Comparison of ENCODE assay signal across 28 cellular contexts in the genomic region with DNA sequence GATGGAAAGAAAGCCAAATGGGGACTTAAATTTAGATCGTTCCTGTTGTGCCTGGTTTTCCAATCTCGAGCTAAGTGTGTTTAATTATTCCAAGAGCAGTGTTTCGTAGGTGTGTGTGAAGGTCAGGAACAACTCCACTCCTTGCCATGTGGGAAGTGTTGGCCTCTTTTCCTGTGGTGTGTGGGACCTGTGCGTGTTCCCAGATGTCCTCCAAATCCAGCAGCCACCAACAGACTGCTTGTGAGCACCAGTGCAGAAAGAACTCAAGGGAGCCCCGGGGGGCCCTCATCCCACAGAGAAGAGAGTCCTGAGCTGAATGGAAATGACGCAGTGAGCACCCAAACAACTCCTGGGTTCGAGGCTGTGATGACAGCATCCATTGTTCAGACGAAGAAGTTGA.
"Had no signal": no experiment of that assay in that cellular context is flagged by ENCODE, and none has a peak within 500 bp of the region (broad histone marks: within the 10 kb centered on the region; RNA-seq: fewer than 3 reads in every experiment).

No MANE protein-coding gene starts in this region.

- H3K27me3 ChIP-seq: breast epithelium, MG63, SJSA1 had no signal

- H3K9me3 Mint-ChIP-seq: activated naive CD4-positive, alpha-beta T cell treated with anti-CD3 and anti-CD28 coated beads, Interleukin-2, amount 50 U/mL, for 24 hours; T-helper 1 cell treated with Interleukin-12 subunit alpha and Interleukin-12 subunit beta and Interleukin-4 antibody, amounts not matched to agents 30 μg/mL and 1 μg/mL, for 36 hours had no signal

- H3K27ac Mint-ChIP-seq: activated CD8-positive, alpha-beta T cell treated with anti-CD3 and anti-CD28 coated beads, Interleukin-2, amount 10 ng/mL, durations not matched to agents 7 days and 5 days; activated naive CD4-positive, alpha-beta T cell treated with anti-CD3 and anti-CD28 coated beads, Interleukin-2, amount 50 U/mL, for 24 hours; T-helper 1 cell treated with Interleukin-12 subunit alpha and Interleukin-12 subunit beta and Interleukin-4 antibody, amounts not matched to agents 30 μg/mL and 1 μg/mL, for 36 hours; WTC11 had no signal

- H3K4me1 ChIP-seq: breast epithelium, SJSA1 had no signal

- H3K36me3 Mint-ChIP-seq: activated naive CD4-positive, alpha-beta T cell treated with anti-CD3 and anti-CD28 coated beads, Interleukin-2, amount 50 U/mL, for 24 hours; WTC11 had no signal

- H3K4me3 Mint-ChIP-seq: activated CD8-positive, alpha-beta T cell treated with anti-CD3 and anti-CD28 coated beads, Interleukin-2, amount 10 ng/mL, durations not matched to agents 7 days and 5 days; activated naive CD4-positive, alpha-beta T cell treated with anti-CD3 and anti-CD28 coated beads, Interleukin-2, amount 50 U/mL, for 24 hours; T-helper 1 cell treated with Interleukin-12 subunit alpha and Interleukin-12 subunit beta and Interleukin-4 antibody, amounts not matched to agents 30 μg/mL and 1 μg/mL, for 36 hours; WTC11 had no signal

- H3K27ac ChIP-seq: breast epithelium, SJSA1 had no signal

- H3K4me1 Mint-ChIP-seq: activated naive CD4-positive, alpha-beta T cell treated with anti-CD3 and anti-CD28 coated beads, Interleukin-2, amount 50 U/mL, for 24 hours had no signal

- DNase-seq: activated CD4-positive, alpha-beta T cell treated with anti-CD3 and anti-CD28 coated beads for 48 hours; activated CD4-positive, alpha-beta T cell treated with anti-CD3 and anti-CD28 coated beads, Interleukin-2, amount 50 U/mL, for 4 hours; activated CD4-positive, CD25-positive, alpha-beta regulatory T cell treated with anti-CD3 and anti-CD28 coated beads, Interleukin-2, amount 50 U/mL, for 72 hours; activated CD8-positive, alpha-beta memory T cell treated with anti-CD3 and anti-CD28 coated beads, Interleukin-2, amount 50 U/mL, for 48 hours; activated CD8-positive, alpha-beta T cell treated with anti-CD3 and anti-CD28 coated beads, Interleukin-2, amount 10 ng/mL, durations not matched to agents 7 days and 5 days; activated T-cell treated with anti-CD3 and anti-CD28 coated beads, Interleukin-2, amount 50 U/mL, for 1 hour; aorta; MG63; MV-4-11; NCI-H1092 treated with DMSO at 0.1 percent for 48 hours; NCI-H1417 treated with DMSO at 0.1 percent for 48 hours; NCI-H1694; NCI-H2029; NCI-H226; NCI-H510A treated with DMSO at 0.1 percent for 48 hours; NCI-H69; NK-92 treated with Interleukin-12 subunit alpha and Interleukin-12 subunit beta, amount 100 ng/mL, for 24 hours; OCI-M1; RPMI8226; SHP77; SW 1271 had no signal

- ATAC-seq: activated CD8-positive, alpha-beta T cell treated with anti-CD3 and anti-CD28 coated beads, Interleukin-2, amount 10 ng/mL, durations not matched to agents 7 days and 5 days; Panc1; SK-N-SH treated with all-trans-retinoic acid at 6 μM for 48 hours; WTC11 had no signal
